In the genomic region with DNA sequence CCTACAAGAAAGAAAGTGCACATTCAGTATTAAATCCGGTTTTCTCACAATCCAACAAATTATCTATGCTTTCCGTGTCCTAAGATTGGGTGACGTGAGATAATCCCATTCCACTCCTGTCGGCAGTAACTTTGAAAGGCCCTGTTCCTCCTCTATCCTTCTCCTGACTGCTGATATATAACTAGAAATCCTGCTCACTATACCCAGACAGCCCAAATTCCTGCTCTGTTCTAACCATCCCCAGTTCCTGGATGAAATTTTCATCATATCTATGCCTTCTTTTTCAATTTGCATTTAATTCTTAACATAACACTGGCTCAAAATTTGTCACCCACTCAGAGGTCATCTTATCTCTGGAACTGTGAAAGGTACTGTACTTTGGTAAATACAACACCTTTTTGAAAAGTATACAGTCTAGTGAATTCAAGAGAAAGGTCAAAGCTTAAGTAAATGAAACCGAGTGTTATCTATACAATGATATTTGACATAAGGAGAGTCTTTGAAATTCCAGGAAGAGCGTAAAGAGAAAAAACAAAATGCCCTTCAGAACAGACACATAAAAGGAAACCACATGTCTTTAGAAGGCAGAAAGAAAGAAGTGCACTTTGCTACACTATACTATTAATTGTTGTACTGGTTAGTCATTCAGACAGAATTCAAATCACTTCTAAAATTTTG, we compare ENCODE assay signal across 1 cellular context.
TF ChIP-seq lines count a peak whose summit lies in the region.

No MANE protein-coding gene starts in this region.

TF ChIP-seq in HepG2, 621 proteins besides CTCF, POLR2A, EP300 and RAD21 (continued from another document and continues in another):
- TF ChIP-seq, protein P1, sequence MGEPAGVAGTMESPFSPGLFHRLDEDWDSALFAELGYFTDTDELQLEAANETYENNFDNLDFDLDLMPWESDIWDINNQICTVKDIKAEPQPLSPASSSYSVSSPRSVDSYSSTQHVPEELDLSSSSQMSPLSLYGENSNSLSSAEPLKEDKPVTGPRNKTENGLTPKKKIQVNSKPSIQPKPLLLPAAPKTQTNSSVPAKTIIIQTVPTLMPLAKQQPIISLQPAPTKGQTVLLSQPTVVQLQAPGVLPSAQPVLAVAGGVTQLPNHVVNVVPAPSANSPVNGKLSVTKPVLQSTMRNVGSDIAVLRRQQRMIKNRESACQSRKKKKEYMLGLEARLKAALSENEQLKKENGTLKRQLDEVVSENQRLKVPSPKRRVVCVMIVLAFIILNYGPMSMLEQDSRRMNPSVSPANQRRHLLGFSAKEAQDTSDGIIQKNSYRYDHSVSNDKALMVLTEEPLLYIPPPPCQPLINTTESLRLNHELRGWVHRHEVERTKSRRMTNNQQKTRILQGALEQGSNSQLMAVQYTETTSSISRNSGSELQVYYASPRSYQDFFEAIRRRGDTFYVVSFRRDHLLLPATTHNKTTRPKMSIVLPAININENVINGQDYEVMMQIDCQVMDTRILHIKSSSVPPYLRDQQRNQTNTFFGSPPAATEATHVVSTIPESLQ (CRISPR knock-in tag; conservative IDR thresholded peaks at IDR 0.05) = no peak
- TF ChIP-seq ISX (CRISPR knock-in tag; conservative IDR thresholded peaks at IDR 0.05) (no peak), SYNCRIP (IDR thresholded peaks at IDR 0.05; ENCODE audit: insufficient read depth, low read depth, low read length) (no peak), TBX3 (IDR thresholded peaks at IDR 0.05; ENCODE audit: borderline replicate concordance) (peak; percentile 98), ZNF644 (CRISPR knock-in tag; IDR thresholded peaks at IDR 0.05; ENCODE audit: low read depth) (no peak), ATM (IDR thresholded peaks at IDR 0.05; ENCODE audit: borderline replicate concordance) (no peak), SMYD3 (CRISPR knock-in tag; IDR thresholded peaks at IDR 0.05) (0 out of 2 replicates have a peak, but pooled peaks have one; percentile 55), FOXA3 (CRISPR knock-in tag; IDR thresholded peaks at IDR 0.05) (peak; percentile 94), SMAD1 (CRISPR knock-in tag; IDR thresholded peaks at IDR 0.05; ENCODE audit: borderline replicate concordance, low read depth) (no peak), NFIC (IDR thresholded peaks at IDR 0.05; ENCODE audit: low read length) (peak; percentile 98), ZNF572 (CRISPR knock-in tag; IDR thresholded peaks at IDR 0.05) (no peak), RFX5 (IDR thresholded peaks at IDR 0.05; ENCODE audit: low read depth, low read length) (no peak), HDAC1 (CRISPR knock-in tag; IDR thresholded peaks at IDR 0.05) (peak; percentile 84), HNRNPH1 (optimal IDR thresholded peaks at IDR 0.05; ENCODE audit: low read depth, low read length) (no peak), DPF2 (CRISPR knock-in tag; IDR thresholded peaks at IDR 0.05; ENCODE audit: borderline replicate concordance, low read depth) (peak; percentile 40; the same call in 1 of the 2 replicates), SATB2 (CRISPR knock-in tag; IDR thresholded peaks at IDR 0.05) (no peak), ZNF253 (CRISPR knock-in tag; IDR thresholded peaks at IDR 0.05; ENCODE audit: borderline replicate concordance) (no peak), ZNF383 (CRISPR knock-in tag; IDR thresholded peaks at IDR 0.05; ENCODE audit: borderline replicate concordance) (no peak), NR1H2 (CRISPR knock-in tag; IDR thresholded peaks at IDR 0.05; ENCODE audit: borderline replicate concordance, low read depth) (no peak), RCOR2 (CRISPR knock-in tag; IDR thresholded peaks at IDR 0.05) (peak; percentile 89), SMC3 (IDR thresholded peaks at IDR 0.05; ENCODE audit: low read length) (no peak), MEF2D (CRISPR knock-in tag; IDR thresholded peaks at IDR 0.05) (no peak), MIER2 (CRISPR knock-in tag; IDR thresholded peaks at IDR 0.05) (no peak), TAF15 (IDR thresholded peaks at IDR 0.05; ENCODE audit: low read depth, low read length, poor library complexity, severe bottlenecking) (no peak), PAWR (CRISPR knock-in tag; IDR thresholded peaks at IDR 0.05; ENCODE audit: borderline replicate concordance) (no peak), IKZF4 (CRISPR knock-in tag; IDR thresholded peaks at IDR 0.05; ENCODE audit: borderline replicate concordance, low read depth, not compliant biosample characterization) (no peak), ZNF878 (CRISPR knock-in tag; IDR thresholded peaks at IDR 0.05) (no peak; the same call in 1 of the 2 replicates)
- TF ChIP-seq, protein P2, sequence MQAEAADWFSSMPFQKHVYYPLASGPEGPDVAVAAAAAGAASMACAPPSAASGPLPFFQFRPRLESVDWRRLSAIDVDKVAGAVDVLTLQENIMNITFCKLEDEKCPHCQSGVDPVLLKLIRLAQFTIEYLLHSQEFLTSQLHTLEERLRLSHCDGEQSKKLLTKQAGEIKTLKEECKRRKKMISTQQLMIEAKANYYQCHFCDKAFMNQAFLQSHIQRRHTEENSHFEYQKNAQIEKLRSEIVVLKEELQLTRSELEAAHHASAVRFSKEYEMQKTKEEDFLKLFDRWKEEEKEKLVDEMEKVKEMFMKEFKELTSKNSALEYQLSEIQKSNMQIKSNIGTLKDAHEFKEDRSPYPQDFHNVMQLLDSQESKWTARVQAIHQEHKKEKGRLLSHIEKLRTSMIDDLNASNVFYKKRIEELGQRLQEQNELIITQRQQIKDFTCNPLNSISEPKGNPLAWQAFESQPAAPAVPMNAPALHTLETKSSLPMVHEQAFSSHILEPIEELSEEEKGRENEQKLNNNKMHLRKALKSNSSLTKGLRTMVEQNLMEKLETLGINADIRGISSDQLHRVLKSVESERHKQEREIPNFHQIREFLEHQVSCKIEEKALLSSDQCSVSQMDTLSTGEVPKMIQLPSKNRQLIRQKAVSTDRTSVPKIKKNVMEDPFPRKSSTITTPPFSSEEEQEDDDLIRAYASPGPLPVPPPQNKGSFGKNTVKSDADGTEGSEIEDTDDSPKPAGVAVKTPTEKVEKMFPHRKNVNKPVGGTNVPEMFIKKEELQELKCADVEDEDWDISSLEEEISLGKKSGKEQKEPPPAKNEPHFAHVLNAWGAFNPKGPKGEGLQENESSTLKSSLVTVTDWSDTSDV (CRISPR knock-in tag; IDR thresholded peaks at IDR 0.05) = no peak
- TF ChIP-seq, protein P3, sequence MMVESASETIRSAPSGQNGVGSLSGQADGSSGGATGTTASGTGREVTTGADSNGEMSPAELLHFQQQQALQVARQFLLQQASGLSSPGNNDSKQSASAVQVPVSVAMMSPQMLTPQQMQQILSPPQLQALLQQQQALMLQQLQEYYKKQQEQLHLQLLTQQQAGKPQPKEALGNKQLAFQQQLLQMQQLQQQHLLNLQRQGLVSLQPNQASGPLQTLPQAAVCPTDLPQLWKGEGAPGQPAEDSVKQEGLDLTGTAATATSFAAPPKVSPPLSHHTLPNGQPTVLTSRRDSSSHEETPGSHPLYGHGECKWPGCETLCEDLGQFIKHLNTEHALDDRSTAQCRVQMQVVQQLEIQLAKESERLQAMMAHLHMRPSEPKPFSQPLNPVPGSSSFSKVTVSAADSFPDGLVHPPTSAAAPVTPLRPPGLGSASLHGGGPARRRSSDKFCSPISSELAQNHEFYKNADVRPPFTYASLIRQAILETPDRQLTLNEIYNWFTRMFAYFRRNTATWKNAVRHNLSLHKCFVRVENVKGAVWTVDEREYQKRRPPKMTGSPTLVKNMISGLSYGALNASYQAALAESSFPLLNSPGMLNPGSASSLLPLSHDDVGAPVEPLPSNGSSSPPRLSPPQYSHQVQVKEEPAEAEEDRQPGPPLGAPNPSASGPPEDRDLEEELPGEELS (CRISPR knock-in tag; IDR thresholded peaks at IDR 0.05) = peak; percentile 89
- TF ChIP-seq, protein P4, sequence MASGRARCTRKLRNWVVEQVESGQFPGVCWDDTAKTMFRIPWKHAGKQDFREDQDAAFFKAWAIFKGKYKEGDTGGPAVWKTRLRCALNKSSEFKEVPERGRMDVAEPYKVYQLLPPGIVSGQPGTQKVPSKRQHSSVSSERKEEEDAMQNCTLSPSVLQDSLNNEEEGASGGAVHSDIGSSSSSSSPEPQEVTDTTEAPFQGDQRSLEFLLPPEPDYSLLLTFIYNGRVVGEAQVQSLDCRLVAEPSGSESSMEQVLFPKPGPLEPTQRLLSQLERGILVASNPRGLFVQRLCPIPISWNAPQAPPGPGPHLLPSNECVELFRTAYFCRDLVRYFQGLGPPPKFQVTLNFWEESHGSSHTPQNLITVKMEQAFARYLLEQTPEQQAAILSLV (CRISPR knock-in tag; IDR thresholded peaks at IDR 0.05; ENCODE audit: borderline replicate concordance) = no peak
- TF ChIP-seq, protein P5, sequence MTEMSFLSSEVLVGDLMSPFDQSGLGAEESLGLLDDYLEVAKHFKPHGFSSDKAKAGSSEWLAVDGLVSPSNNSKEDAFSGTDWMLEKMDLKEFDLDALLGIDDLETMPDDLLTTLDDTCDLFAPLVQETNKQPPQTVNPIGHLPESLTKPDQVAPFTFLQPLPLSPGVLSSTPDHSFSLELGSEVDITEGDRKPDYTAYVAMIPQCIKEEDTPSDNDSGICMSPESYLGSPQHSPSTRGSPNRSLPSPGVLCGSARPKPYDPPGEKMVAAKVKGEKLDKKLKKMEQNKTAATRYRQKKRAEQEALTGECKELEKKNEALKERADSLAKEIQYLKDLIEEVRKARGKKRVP (CRISPR knock-in tag; IDR thresholded peaks at IDR 0.05) = 0 out of 4 replicates have a peak, but pooled peaks of 1 of the 2 experiments have one; percentile 21
- TF ChIP-seq, protein P6, sequence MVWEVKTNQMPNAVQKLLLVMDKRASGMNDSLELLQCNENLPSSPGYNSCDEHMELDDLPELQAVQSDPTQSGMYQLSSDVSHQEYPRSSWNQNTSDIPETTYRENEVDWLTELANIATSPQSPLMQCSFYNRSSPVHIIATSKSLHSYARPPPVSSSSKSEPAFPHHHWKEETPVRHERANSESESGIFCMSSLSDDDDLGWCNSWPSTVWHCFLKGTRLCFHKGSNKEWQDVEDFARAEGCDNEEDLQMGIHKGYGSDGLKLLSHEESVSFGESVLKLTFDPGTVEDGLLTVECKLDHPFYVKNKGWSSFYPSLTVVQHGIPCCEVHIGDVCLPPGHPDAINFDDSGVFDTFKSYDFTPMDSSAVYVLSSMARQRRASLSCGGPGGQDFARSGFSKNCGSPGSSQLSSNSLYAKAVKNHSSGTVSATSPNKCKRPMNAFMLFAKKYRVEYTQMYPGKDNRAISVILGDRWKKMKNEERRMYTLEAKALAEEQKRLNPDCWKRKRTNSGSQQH (CRISPR knock-in tag; IDR thresholded peaks at IDR 0.05; ENCODE audit: low read depth) = no peak
- TF ChIP-seq, protein P7, sequence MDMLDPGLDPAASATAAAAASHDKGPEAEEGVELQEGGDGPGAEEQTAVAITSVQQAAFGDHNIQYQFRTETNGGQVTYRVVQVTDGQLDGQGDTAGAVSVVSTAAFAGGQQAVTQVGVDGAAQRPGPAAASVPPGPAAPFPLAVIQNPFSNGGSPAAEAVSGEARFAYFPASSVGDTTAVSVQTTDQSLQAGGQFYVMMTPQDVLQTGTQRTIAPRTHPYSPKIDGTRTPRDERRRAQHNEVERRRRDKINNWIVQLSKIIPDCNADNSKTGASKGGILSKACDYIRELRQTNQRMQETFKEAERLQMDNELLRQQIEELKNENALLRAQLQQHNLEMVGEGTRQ (IDR thresholded peaks at IDR 0.05; ENCODE audit: low read depth, low read length) = no peak
- TF ChIP-seq, protein P7 (CRISPR knock-in tag; IDR thresholded peaks at IDR 0.05; ENCODE audit: borderline replicate concordance) = no peak
- TF ChIP-seq, protein P8, sequence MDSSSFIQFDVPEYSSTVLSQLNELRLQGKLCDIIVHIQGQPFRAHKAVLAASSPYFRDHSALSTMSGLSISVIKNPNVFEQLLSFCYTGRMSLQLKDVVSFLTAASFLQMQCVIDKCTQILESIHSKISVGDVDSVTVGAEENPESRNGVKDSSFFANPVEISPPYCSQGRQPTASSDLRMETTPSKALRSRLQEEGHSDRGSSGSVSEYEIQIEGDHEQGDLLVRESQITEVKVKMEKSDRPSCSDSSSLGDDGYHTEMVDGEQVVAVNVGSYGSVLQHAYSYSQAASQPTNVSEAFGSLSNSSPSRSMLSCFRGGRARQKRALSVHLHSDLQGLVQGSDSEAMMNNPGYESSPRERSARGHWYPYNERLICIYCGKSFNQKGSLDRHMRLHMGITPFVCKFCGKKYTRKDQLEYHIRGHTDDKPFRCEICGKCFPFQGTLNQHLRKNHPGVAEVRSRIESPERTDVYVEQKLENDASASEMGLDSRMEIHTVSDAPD (CRISPR knock-in tag; IDR thresholded peaks at IDR 0.05) = peak; percentile 39; the same call in 1 of the 2 replicates
- TF ChIP-seq, protein P9, sequence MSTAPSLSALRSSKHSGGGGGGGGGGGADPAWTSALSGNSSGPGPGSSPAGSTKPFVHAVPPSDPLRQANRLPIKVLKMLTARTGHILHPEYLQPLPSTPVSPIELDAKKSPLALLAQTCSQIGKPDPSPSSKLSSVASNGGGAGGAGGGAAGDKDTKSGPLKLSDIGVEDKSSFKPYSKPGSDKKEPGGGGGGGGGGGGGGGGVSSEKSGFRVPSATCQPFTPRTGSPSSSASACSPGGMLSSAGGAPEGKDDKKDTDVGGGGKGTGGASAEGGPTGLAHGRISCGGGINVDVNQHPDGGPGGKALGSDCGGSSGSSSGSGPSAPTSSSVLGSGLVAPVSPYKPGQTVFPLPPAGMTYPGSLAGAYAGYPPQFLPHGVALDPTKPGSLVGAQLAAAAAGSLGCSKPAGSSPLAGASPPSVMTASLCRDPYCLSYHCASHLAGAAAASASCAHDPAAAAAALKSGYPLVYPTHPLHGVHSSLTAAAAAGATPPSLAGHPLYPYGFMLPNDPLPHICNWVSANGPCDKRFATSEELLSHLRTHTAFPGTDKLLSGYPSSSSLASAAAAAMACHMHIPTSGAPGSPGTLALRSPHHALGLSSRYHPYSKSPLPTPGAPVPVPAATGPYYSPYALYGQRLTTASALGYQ (CRISPR knock-in tag; IDR thresholded peaks at IDR 0.05) = peak; percentile 99
- TF ChIP-seq, protein P10, sequence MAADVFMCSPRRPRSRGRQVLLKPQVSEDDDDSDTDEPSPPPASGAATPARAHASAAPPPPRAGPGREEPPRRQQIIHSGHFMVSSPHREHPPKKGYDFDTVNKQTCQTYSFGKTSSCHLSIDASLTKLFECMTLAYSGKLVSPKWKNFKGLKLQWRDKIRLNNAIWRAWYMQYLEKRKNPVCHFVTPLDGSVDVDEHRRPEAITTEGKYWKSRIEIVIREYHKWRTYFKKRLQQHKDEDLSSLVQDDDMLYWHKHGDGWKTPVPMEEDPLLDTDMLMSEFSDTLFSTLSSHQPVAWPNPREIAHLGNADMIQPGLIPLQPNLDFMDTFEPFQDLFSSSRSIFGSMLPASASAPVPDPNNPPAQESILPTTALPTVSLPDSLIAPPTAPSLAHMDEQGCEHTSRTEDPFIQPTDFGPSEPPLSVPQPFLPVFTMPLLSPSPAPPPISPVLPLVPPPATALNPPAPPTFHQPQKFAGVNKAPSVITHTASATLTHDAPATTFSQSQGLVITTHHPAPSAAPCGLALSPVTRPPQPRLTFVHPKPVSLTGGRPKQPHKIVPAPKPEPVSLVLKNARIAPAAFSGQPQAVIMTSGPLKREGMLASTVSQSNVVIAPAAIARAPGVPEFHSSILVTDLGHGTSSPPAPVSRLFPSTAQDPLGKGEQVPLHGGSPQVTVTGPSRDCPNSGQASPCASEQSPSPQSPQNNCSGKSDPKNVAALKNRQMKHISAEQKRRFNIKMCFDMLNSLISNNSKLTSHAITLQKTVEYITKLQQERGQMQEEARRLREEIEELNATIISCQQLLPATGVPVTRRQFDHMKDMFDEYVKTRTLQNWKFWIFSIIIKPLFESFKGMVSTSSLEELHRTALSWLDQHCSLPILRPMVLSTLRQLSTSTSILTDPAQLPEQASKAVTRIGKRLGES (CRISPR knock-in tag; IDR thresholded peaks at IDR 0.05; ENCODE audit: borderline replicate concordance) = no peak
